In the genomic region with DNA sequence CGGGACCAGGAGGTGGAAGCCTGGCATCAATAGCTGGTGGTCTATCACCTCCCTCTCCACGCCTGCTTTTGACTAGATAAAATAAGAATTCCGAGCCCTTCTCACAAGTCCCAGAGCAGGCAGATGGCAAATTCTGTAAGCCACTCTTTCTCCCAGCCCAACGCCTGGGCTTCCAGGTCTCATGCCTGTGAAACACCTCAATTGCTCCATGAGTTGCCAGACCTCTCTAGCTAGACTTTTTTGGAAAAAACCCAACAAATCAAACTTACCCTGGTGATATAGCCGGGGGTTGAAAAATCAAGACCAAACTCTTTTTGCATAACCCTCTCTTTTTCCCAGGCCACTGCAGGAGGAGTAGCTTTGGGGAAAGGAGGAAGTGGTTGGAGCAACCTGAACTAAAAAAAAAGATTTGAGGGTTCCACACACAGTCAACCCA, we compare ENCODE assay signal across 8 cellular contexts. TPM values are rescaled to one million over a fixed set of nuclear protein-coding genes. Genes with fewer than 3 reads are reported as not detected.
DNase-seq lines count a peak whose midpoint lies in the region; ATAC-seq and TF ChIP-seq lines count a peak whose summit lies in the region.

No MANE protein-coding gene starts in this region.

- H2AK5ac ChIP-seq in IMR-90 (ENCODE audit: low read depth, low read length): peak overlapping the region; percentile 71; the same call in 1 of the 2 replicates

- peak overlapping the region; percentile 67 to 91; a peak in 3 of 4 replicates for H4K8ac ChIP-seq in IMR-90 (ENCODE audit: low read depth in 2 of 2, low read length in 2 of 2)

- H3K4me1 ChIP-seq in IMR-90 (ENCODE audit: control insufficient read depth, insufficient read depth, low read length): peaks cover 44% of the 10 kb centered on the region
- peaks cover 8% of the 10 kb centered on the region for H3K4me1 ChIP-seq in iPS-18a (ENCODE audit: control insufficient read depth, low read depth, low read length)

- peak overlapping the region; percentile 73 for H3K4me2 ChIP-seq in IMR-90 (ENCODE audit: low read depth, low read length)

- no peaks in the 10 kb centered on the region for H3K9me3 Mint-ChIP-seq in activated T-helper 1 cell treated with anti-CD3 and anti-CD28 coated beads, Interleukin-12 subunit alpha, Interleukin-12 subunit beta, Interleukin-2, Interleukin-4 antibody, amounts not matched to agents 30 ng/mL and 10 ng/mL and 1 ng/mL, durations not matched to agents 14 hours and 24 hours and 36 hours
- no peaks in the 10 kb centered on the region for H3K9me3 Mint-ChIP-seq in stimulated activated naive B cell treated with anti-CD40 and anti-IgM and Interleukin-4, amounts not matched to agents 10 μg/mL and 1 μg/mL and 100 μg/mL, for 72 hours

- BruUV-seq in IMR-90 (replicated peaks; lab: Mats Ljungman, UMichigan): no TSS peak

- POLR2A ChIA-PET in IMR-90 (lab: Charles Lee; ENCODE audit: unreplicated experiment): no interaction called here

- peak overlapping the region; percentile 90 for H2BK120ac ChIP-seq in IMR-90 (ENCODE audit: low read depth, low read length)

- TF ChIP-seq CTCF in IMR-90 (conservative IDR thresholded peaks at IDR 0.05; ENCODE audit: low read depth, low read length): no peak

- intact Hi-C loops in IMR-90 (cut with micrococcal nuclease): no loop called here
- intact Hi-C loops in activated T-helper 1 cell treated with anti-CD3 and anti-CD28 coated beads, Interleukin-12 subunit alpha, Interleukin-12 subunit beta, Interleukin-2, Interleukin-4 antibody, amounts not matched to agents 30 ng/mL and 10 ng/mL and 1 ng/mL, durations not matched to agents 14 hours and 24 hours and 36 hours (cut with micrococcal nuclease): loop anchor here (1.0 kb wide), 3 partner anchors 16 to 71 kb away; no protein-coding TSS in a partner anchor

- peaks cover 14% of the 10 kb centered on the region for H3K36me3 ChIP-seq in IMR-90 (ENCODE audit: control insufficient read depth, insufficient read depth, low read length)
- no peaks in the 10 kb centered on the region for H3K36me3 ChIP-seq in iPS-18a (ENCODE audit: control insufficient read depth, low read depth, low read length)

- H3K9me3 ChIP-seq in IMR-90 (ENCODE audit: control insufficient read depth, insufficient read depth, low read length): no peaks in the 10 kb centered on the region
- no peaks in the 10 kb centered on the region for H3K9me3 ChIP-seq in iPS-18a (ENCODE audit: control insufficient read depth, low read depth, low read length)

- ATAC-seq in IMR-90 (ENCODE audit: low read depth): no peak
- ATAC-seq in stimulated activated naive B cell treated with anti-CD40 and anti-IgM and Interleukin-4, amounts not matched to agents 10 μg/mL and 1 μg/mL and 100 μg/mL, for 72 hours (replicated peaks): peak in 1 of 2 donors; percentile 0

- dilution Hi-C loops in IMR-90 (cut with HindIII; ENCODE audit: low sequenced_read_pairs, unreplicated experiment): no loop called here

- H3K27me3 ChIP-seq in IMR-90 (ENCODE audit: control insufficient read depth, insufficient read depth, low read length): no peaks in the 10 kb centered on the region
- peaks cover 34% of the 10 kb centered on the region for H3K27me3 ChIP-seq in iPS-18a (ENCODE audit: control insufficient read depth, insufficient read depth, low read length)

- 0 out of 2 replicates have a peak overlapping the region, but pooled peaks have one; percentile 22 for H3K56ac ChIP-seq in IMR-90 (ENCODE audit: extremely low read depth, insufficient read depth, low read length)

- peak; percentile 64 for DNase-seq in IMR-90
- no peak for DNase-seq in activated T-helper 1 cell treated with anti-CD3 and anti-CD28 coated beads, Interleukin-12 subunit alpha, Interleukin-12 subunit beta, Interleukin-2, Interleukin-4 antibody, amounts not matched to agents 30 ng/mL and 10 ng/mL and 1 ng/mL, durations not matched to agents 14 hours and 24 hours and 36 hours (ENCODE audit: low spot score)
- no peak for DNase-seq in stimulated activated naive B cell treated with anti-CD40 and anti-IgM and Interleukin-4, amounts not matched to agents 10 μg/mL and 1 μg/mL and 100 μg/mL, for 72 hours
- no peak for DNase-seq in NCI-H345 treated with DMSO at 0.1 percent for 48 hours (lab: John Stamatoyannopoulos, UW; ENCODE audit: unreplicated experiment)
- DNase-seq in NCI-H1417 (lab: John Stamatoyannopoulos, UW): no peak
- DNase-seq in activated CD4-positive, alpha-beta T cell treated with anti-CD3 and anti-CD28 coated beads for 4 hours: no peak
- DNase-seq in NCI-H2196 treated with DMSO at 0.1 percent for 48 hours (lab: John Stamatoyannopoulos, UW; ENCODE audit: unreplicated experiment): no peak

- H2BK5ac ChIP-seq in IMR-90 (ENCODE audit: low read depth, low read length, poor library complexity, severe bottlenecking): peak overlapping the region; percentile 90

- H3K27ac Mint-ChIP-seq in activated T-helper 1 cell treated with anti-CD3 and anti-CD28 coated beads, Interleukin-12 subunit alpha, Interleukin-12 subunit beta, Interleukin-2, Interleukin-4 antibody, amounts not matched to agents 30 ng/mL and 10 ng/mL and 1 ng/mL, durations not matched to agents 14 hours and 24 hours and 36 hours: peak overlapping the region; percentile 84
- peak overlapping the region; percentile 95 for H3K27ac Mint-ChIP-seq in stimulated activated naive B cell treated with anti-CD40 and anti-IgM and Interleukin-4, amounts not matched to agents 10 μg/mL and 1 μg/mL and 100 μg/mL, for 72 hours

- peaks cover 47% of the 10 kb centered on the region for H3K36me3 Mint-ChIP-seq in activated T-helper 1 cell treated with anti-CD3 and anti-CD28 coated beads, Interleukin-12 subunit alpha, Interleukin-12 subunit beta, Interleukin-2, Interleukin-4 antibody, amounts not matched to agents 30 ng/mL and 10 ng/mL and 1 ng/mL, durations not matched to agents 14 hours and 24 hours and 36 hours (ENCODE audit: low read depth)
- H3K36me3 Mint-ChIP-seq in stimulated activated naive B cell treated with anti-CD40 and anti-IgM and Interleukin-4, amounts not matched to agents 10 μg/mL and 1 μg/mL and 100 μg/mL, for 72 hours: peaks cover 43 to 50% of the 10 kb centered on the region in 2 donors

- peaks cover 24% of the 10 kb centered on the region; the same call in 1 of the 2 replicates for H4K20me1 ChIP-seq in IMR-90 (ENCODE audit: insufficient read depth, low read length)

- peak overlapping the region; percentile 82 for H3K27ac ChIP-seq in IMR-90 (ENCODE audit: insufficient read depth, low read length)
- no peak overlapping the region for H3K27ac ChIP-seq in iPS-18a (ENCODE audit: low read length)

- peak overlapping the region; percentile 38 for H3K18ac ChIP-seq in IMR-90 (ENCODE audit: low read depth, low read length)

- peaks cover 10 to 41% of the 10 kb centered on the region in 2 experiments; a peak in 3 of 4 replicates for H3K79me1 ChIP-seq in IMR-90 (ENCODE audit: low read depth in 1 of 2, low read length in 2 of 2)

- peaks cover 17% of the 10 kb centered on the region for H3K9me1 ChIP-seq in IMR-90 (ENCODE audit: insufficient read depth, low read length)

- H3K4me3 Mint-ChIP-seq in activated T-helper 1 cell treated with anti-CD3 and anti-CD28 coated beads, Interleukin-12 subunit alpha, Interleukin-12 subunit beta, Interleukin-2, Interleukin-4 antibody, amounts not matched to agents 30 ng/mL and 10 ng/mL and 1 ng/mL, durations not matched to agents 14 hours and 24 hours and 36 hours: peak overlapping the region; percentile 90
- peak overlapping the region; percentile 84 to 85 for H3K4me3 Mint-ChIP-seq in stimulated activated naive B cell treated with anti-CD40 and anti-IgM and Interleukin-4, amounts not matched to agents 10 μg/mL and 1 μg/mL and 100 μg/mL, for 72 hours

- peak overlapping the region; percentile 47 for H4K5ac ChIP-seq in IMR-90 (ENCODE audit: low read depth, low read length)

- peaks cover 63% of the 10 kb centered on the region for H3K4me1 Mint-ChIP-seq in activated T-helper 1 cell treated with anti-CD3 and anti-CD28 coated beads, Interleukin-12 subunit alpha, Interleukin-12 subunit beta, Interleukin-2, Interleukin-4 antibody, amounts not matched to agents 30 ng/mL and 10 ng/mL and 1 ng/mL, durations not matched to agents 14 hours and 24 hours and 36 hours (ENCODE audit: low read depth)
- peaks cover 45 to 73% of the 10 kb centered on the region in 2 donors for H3K4me1 Mint-ChIP-seq in stimulated activated naive B cell treated with anti-CD40 and anti-IgM and Interleukin-4, amounts not matched to agents 10 μg/mL and 1 μg/mL and 100 μg/mL, for 72 hours

- H2AFZ ChIP-seq in IMR-90 (replicated peaks; ENCODE audit: low read length, poor library complexity): peak overlapping the region; percentile 85

- in situ Hi-C loops in IMR-90 (cut with MboI; ENCODE audit: low sequenced_read_pairs): loop anchor here (10.0 kb wide), 1 partner anchor 139 kb away; a partner anchor contains a TSS

- CTCF ChIA-PET in IMR-90 (lab: Yijun Ruan, JAX): interaction anchor here (0.9 to 1.6 kb wide), 4 partner anchors 31 to 274 kb away, joined by 3 to 6 read pairs (median 4); no protein-coding TSS in a partner anchor

- H3K14ac ChIP-seq in IMR-90 (replicated peaks; ENCODE audit: low read depth, low read length): peak overlapping the region; percentile 83; the same call in 1 of the 2 replicates

- 86% methylated on average over 1 of the region's 5 CpGs; no CpG with 5 or more reads in 1 of the 2 experiments for WGBS in IMR-90 (ENCODE audit: extremely low coverage in 2 of 2, insufficient read length in 1 of 2), 2 experiments

- H3K23ac ChIP-seq in IMR-90 (ENCODE audit: low read depth, low read length): peak overlapping the region; percentile 53

- H3K27me3 Mint-ChIP-seq in activated T-helper 1 cell treated with anti-CD3 and anti-CD28 coated beads, Interleukin-12 subunit alpha, Interleukin-12 subunit beta, Interleukin-2, Interleukin-4 antibody, amounts not matched to agents 30 ng/mL and 10 ng/mL and 1 ng/mL, durations not matched to agents 14 hours and 24 hours and 36 hours (ENCODE audit: insufficient read depth): no peaks in the 10 kb centered on the region
- H3K27me3 Mint-ChIP-seq in stimulated activated naive B cell treated with anti-CD40 and anti-IgM and Interleukin-4, amounts not matched to agents 10 μg/mL and 1 μg/mL and 100 μg/mL, for 72 hours: no peaks in the 10 kb centered on the region

- H2BK15ac ChIP-seq in IMR-90 (ENCODE audit: low read depth, low read length): peak overlapping the region; percentile 94; the same call in 2 of the 3 replicates

- peak overlapping the region; percentile 42 for H3K9ac ChIP-seq in IMR-90 (ENCODE audit: low read depth, low read length)
- H3K9ac ChIP-seq in iPS-18a (ENCODE audit: low read length): peak overlapping the region; percentile 24

- peak overlapping the region; percentile 82 for H3K4ac ChIP-seq in IMR-90 (ENCODE audit: low read depth, low read length)

- TF ChIP-seq RAD21 in IMR-90 (IDR thresholded peaks at IDR 0.05; ENCODE audit: low read length): peak; percentile 8; the same call in 1 of the 2 replicates

- peak overlapping the region; percentile 25 for H3K4me3 ChIP-seq in IMR-90 (ENCODE audit: insufficient read depth, low read depth, low read length)
- peak overlapping the region; percentile 54 for H3K4me3 ChIP-seq in iPS-18a (ENCODE audit: low read length)

- TF ChIP-seq POLR2A in IMR-90 (IDR thresholded peaks at IDR 0.05; ENCODE audit: low read depth, low read length): no peak

- H2AK9ac ChIP-seq in IMR-90 (replicated peaks; ENCODE audit: low read depth, low read length, poor library complexity): no peak overlapping the region

- H4K91ac ChIP-seq in IMR-90 (ENCODE audit: insufficient read depth, low read depth, low read length): peak overlapping the region; percentile 89

- H2BK20ac ChIP-seq in IMR-90 (ENCODE audit: low read depth, low read length): peak overlapping the region; percentile 60; the same call in 1 of the 2 replicates

RNA-seq across cellular contexts. Expression of a gene that starts 7.0 kb away (rescaled TPM):
- 22.8 and 24.2 TPM in 2 replicates for total RNA-seq in IMR-90 (2012; rRNA removed)
- 31.1 and 31.8 TPM in 2 replicates for polyA plus RNA-seq in IMR-90 (2012; rRNA removed)
- 26.0 and 43.6 TPM in 2 replicates for polyA plus RNA-seq in IMR-90 (2012; cell fraction: cytosol; rRNA removed)
- polyA plus RNA-seq in IMR-90 (2012; cell fraction: nucleus; rRNA removed; ENCODE audit: low replicate concordance): 147 and 366 TPM in 2 replicates
- 449 and 458 TPM in 2 replicates for total RNA-seq in activated T-helper 1 cell treated with anti-CD3 and anti-CD28 coated beads, Interleukin-12 subunit alpha, Interleukin-12 subunit beta, Interleukin-2, Interleukin-4 antibody, amounts not matched to agents 30 ng/mL and 10 ng/mL and 1 ng/mL, durations not matched to agents 14 hours and 24 hours and 36 hours

Comparison
In these comparisons a context has a peak if more than half of its experiments do, and no peak if none do; other contexts are left out.
1. RNA of a gene that starts 7.0 kb away (total RNA-seq): 449 to 458 TPM in activated T-helper 1 cell treated with anti-CD3 and anti-CD28 coated beads, Interleukin-12 subunit alpha, Interleukin-12 subunit beta, Interleukin-2, Interleukin-4 antibody, amounts not matched to agents 30 ng/mL and 10 ng/mL and 1 ng/mL, durations not matched to agents 14 hours and 24 hours and 36 hours; 22.8 to 24.2 TPM in IMR-90; every median in the first group is over 10 times any median in the second.